Comparison of ENCODE assay signal across 25 cellular contexts in the genomic region with DNA sequence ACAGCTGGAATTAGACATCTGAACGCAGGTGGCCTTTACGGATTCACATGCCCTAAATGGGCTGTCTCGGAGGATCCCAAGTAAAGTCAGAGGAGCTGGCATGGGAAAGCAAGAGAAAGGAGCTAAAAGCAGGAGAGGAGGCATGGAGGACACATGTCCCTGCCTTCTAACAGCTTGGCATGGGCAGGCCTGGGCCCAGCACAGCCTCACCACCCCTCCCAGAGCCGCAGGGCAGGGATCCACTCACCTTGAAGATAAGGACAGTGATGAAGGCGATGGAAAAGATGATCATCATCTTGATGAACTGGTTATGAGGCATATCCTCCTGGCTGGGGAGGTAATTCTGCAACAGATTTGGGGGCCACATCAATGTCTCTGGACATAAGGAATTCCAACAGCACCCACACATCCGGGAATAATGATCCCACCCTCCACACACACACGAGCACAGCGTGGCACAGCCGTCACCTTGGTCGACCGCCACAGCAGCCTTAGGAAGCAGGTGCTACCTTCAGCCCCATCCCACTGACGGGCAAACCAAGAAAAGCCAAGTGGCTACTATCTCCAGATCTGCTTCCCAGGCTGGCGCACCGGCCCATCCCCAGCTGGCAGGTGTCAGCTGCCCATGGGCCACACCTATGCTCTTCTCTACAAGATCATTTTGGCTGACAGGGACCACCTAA. TPM values are rescaled to one million over a fixed set of nuclear protein-coding genes. Genes with fewer than 3 reads are reported as not detected.
DNase-seq lines count a peak whose midpoint lies in the region; ATAC-seq, FAIRE-seq and TF ChIP-seq lines count a peak whose summit lies in the region.
"Had no signal": no experiment of that assay in that cellular context is flagged by ENCODE, and none has a peak within 500 bp of the region (broad histone marks: within the 10 kb centered on the region; RNA-seq: fewer than 3 reads in every experiment).

No MANE protein-coding gene starts in this region.

- TF ChIP-seq POLR2A in GM12892 (IDR thresholded peaks at IDR 0.05; ENCODE audit: low read depth, low read length): peak; percentile 40; the same call in 1 of the 2 replicates
- TF ChIP-seq POLR2A in adrenal gland (IDR thresholded peaks at IDR 0.05): no peak

- H3K27ac ChIP-seq in heart right ventricle (no peak overlapping the region), adrenal gland (no peak overlapping the region)
- H3K27ac ChIP-seq: colonic mucosa, parathyroid adenoma, Peyer's patch, SJSA1 had no signal

- H3K9me3 Mint-ChIP-seq in CD14-positive monocyte: peaks cover 0 to 3% (median 0%) of the 10 kb centered on the region in 7 donors
- no peaks in the 10 kb centered on the region for H3K9me3 Mint-ChIP-seq in activated T-helper 2 cell treated with anti-CD3 and anti-CD28 coated beads, Interferon-gamma antibody, Interleukin-2, Interleukin-4, amounts not matched to agents 10 μg/mL and 5 μg/mL and 100 μg/mL, durations not matched to agents 14 hours and 24 hours and 36 hours
- H3K9me3 Mint-ChIP-seq in naive B cell: peaks cover 0 to 2% (median 0%) of the 10 kb centered on the region in 7 donors
- H3K9me3 Mint-ChIP-seq: HFFc6, type B pancreatic cell, WTC11 had no signal

- H3K9me3 ChIP-seq in heart right ventricle: no peaks in the 10 kb centered on the region
- H3K9me3 ChIP-seq in adrenal gland (replicated peaks in 1 of 3): no peaks in the 10 kb centered on the region
- H3K9me3 ChIP-seq: colonic mucosa, Peyer's patch, SJSA1 had no signal

- H3K27me3 ChIP-seq in heart right ventricle (peaks cover 0 to 5% (median 0%) of the 10 kb centered on the region in 7 donors), adrenal gland (no peaks in the 10 kb centered on the region)
- H3K27me3 ChIP-seq: colonic mucosa, Peyer's patch, SJSA1 had no signal

- H3K4me1 Mint-ChIP-seq in CD14-positive monocyte (peaks cover 42% of the 10 kb centered on the region), naive B cell (peaks cover 58 to 73% (median 70%) of the 10 kb centered on the region in 3 donors)
- peaks cover 33% of the 10 kb centered on the region for H3K4me1 Mint-ChIP-seq in activated T-helper 2 cell treated with anti-CD3 and anti-CD28 coated beads, Interferon-gamma antibody, Interleukin-2, Interleukin-4, amounts not matched to agents 10 μg/mL and 5 μg/mL and 100 μg/mL, durations not matched to agents 14 hours and 24 hours and 36 hours (ENCODE audit: low read depth)

- H3K4me3 ChIP-seq in heart right ventricle (no peak overlapping the region), adrenal gland (no peak overlapping the region)
- H3K4me3 ChIP-seq: colonic mucosa, Peyer's patch, SJSA1 had no signal

- H3K27me3 Mint-ChIP-seq in CD14-positive monocyte (ENCODE audit: low read depth in 3 of 3) (peaks cover 0 to 5% (median 1%) of the 10 kb centered on the region in 3 donors), naive B cell (no peaks in the 10 kb centered on the region)
- H3K27me3 Mint-ChIP-seq in activated T-helper 2 cell treated with anti-CD3 and anti-CD28 coated beads, Interferon-gamma antibody, Interleukin-2, Interleukin-4, amounts not matched to agents 10 μg/mL and 5 μg/mL and 100 μg/mL, durations not matched to agents 14 hours and 24 hours and 36 hours (ENCODE audit: low read depth): no peaks in the 10 kb centered on the region
- H3K27me3 Mint-ChIP-seq: type B pancreatic cell had no signal

- H3K36me3 ChIP-seq in heart right ventricle (peaks cover 0 to 100% (median 0%) of the 10 kb centered on the region in 9 donors), adrenal gland (replicated peaks in 1 of 2) (peaks cover 0 to 14% of the 10 kb centered on the region in 2 donors)
- H3K36me3 ChIP-seq: colonic mucosa, SJSA1 had no signal

- TF ChIP-seq CTCF in CD14-positive monocyte (IDR thresholded peaks at IDR 0.05) (no peak), heart right ventricle (IDR thresholded peaks at IDR 0.05) (no peak), adrenal gland (IDR thresholded peaks at IDR 0.05) (no peak)

- H3K36me3 Mint-ChIP-seq in CD14-positive monocyte: peaks cover 99 to 100% of the 10 kb centered on the region in 2 donors
- H3K36me3 Mint-ChIP-seq in activated T-helper 2 cell treated with anti-CD3 and anti-CD28 coated beads, Interferon-gamma antibody, Interleukin-2, Interleukin-4, amounts not matched to agents 10 μg/mL and 5 μg/mL and 100 μg/mL, durations not matched to agents 14 hours and 24 hours and 36 hours (ENCODE audit: low read depth): peaks cover 96% of the 10 kb centered on the region
- peaks cover 37 to 67% of the 10 kb centered on the region in 2 donors for H3K36me3 Mint-ChIP-seq in naive B cell
- H3K36me3 Mint-ChIP-seq: brain, type B pancreatic cell, WTC11 had no signal

- 88 to 93% methylated on average over 14 of the region's 14 CpGs for WGBS in heart right ventricle, 2 donors
- WGBS in adrenal gland, 4 donors: 93 to 96% (median 93%) methylated on average over 8 to 14 of the region's 14 CpGs

- peak overlapping the region in 5 of 7 donors; percentile 57 to 79 (median 62) for H3K27ac Mint-ChIP-seq in CD14-positive monocyte
- H3K27ac Mint-ChIP-seq in activated T-helper 2 cell treated with anti-CD3 and anti-CD28 coated beads, Interferon-gamma antibody, Interleukin-2, Interleukin-4, amounts not matched to agents 10 μg/mL and 5 μg/mL and 100 μg/mL, durations not matched to agents 14 hours and 24 hours and 36 hours: peak overlapping the region; percentile 51
- peak overlapping the region; percentile 75 to 98 (median 88) for H3K27ac Mint-ChIP-seq in naive B cell
- H3K27ac Mint-ChIP-seq: HFFc6, type B pancreatic cell, WTC11 had no signal

- H3K4me3 Mint-ChIP-seq in CD14-positive monocyte: no peak overlapping the region
- H3K4me3 Mint-ChIP-seq in activated T-helper 2 cell treated with anti-CD3 and anti-CD28 coated beads, Interferon-gamma antibody, Interleukin-2, Interleukin-4, amounts not matched to agents 10 μg/mL and 5 μg/mL and 100 μg/mL, durations not matched to agents 14 hours and 24 hours and 36 hours (ENCODE audit: low read depth): no peak overlapping the region
- peak overlapping the region in 2 of 8 donors; percentile 39 to 76 for H3K4me3 Mint-ChIP-seq in naive B cell
- H3K4me3 Mint-ChIP-seq: brain, HFFc6, type B pancreatic cell, WTC11 had no signal

- DNase-seq in CD14-positive monocyte (ENCODE audit: low spot score) (no peak), GM12892 (ENCODE audit: insufficient read length) (no peak), naive B cell (no peak), heart right ventricle (no peak), adrenal gland (no peak)
- DNase-seq in activated T-helper 2 cell treated with anti-CD3 and anti-CD28 coated beads, Interferon-gamma antibody, Interleukin-2, Interleukin-4, amounts not matched to agents 10 μg/mL and 5 μg/mL and 100 μg/mL, durations not matched to agents 14 hours and 24 hours and 36 hours (ENCODE audit: low spot score): no peak
- DNase-seq: activated CD8-positive, alpha-beta memory T cell treated with anti-CD3 and anti-CD28 coated beads, Interleukin-2, amount 50 U/mL, for 4 hours; colonic mucosa; glutamatergic neuron; HFFc6; MV-4-11; NCI-H1930; NCI-H446; Peyer's patch; stimulated activated naive CD4-positive, alpha-beta T cell treated with Interleukin-2 at 50 U/mL for 16 hours had no signal

- no peak for FAIRE-seq in GM12892 (lab: Jason Lieb, UNC)
- FAIRE-seq: endometrium had no signal

- peaks cover 0 to 29% (median 0%) of the 10 kb centered on the region in 9 donors for H3K4me1 ChIP-seq in heart right ventricle
- H3K4me1 ChIP-seq in adrenal gland (replicated peaks in 1 of 2): no peaks in the 10 kb centered on the region
- H3K4me1 ChIP-seq: colonic mucosa, parathyroid adenoma had no signal

- intact Hi-C loops in CD14-positive monocyte (cut with micrococcal nuclease) (loop anchor here in 1 of 2 donors (5.0 kb wide), 1 partner anchor 40 kb away; no protein-coding TSS in a partner anchor), heart right ventricle (cut with DNase I) (no loop called here), adrenal gland (cut with DNase I) (no loop called here)
- intact Hi-C loops in activated T-helper 2 cell treated with anti-CD3 and anti-CD28 coated beads, Interferon-gamma antibody, Interleukin-2, Interleukin-4, amounts not matched to agents 10 μg/mL and 5 μg/mL and 100 μg/mL, durations not matched to agents 14 hours and 24 hours and 36 hours (cut with micrococcal nuclease): no loop called here

- ATAC-seq in naive B cell (ENCODE audit: low read depth in 2 of 2) (no peak), heart right ventricle (no peak), GM21381 (IDR thresholded peaks at IDR 0.05; ENCODE audit: unreplicated experiment) (no peak), HG03097 (IDR thresholded peaks at IDR 0.05; ENCODE audit: low FRiP score, unreplicated experiment) (no peak)

RNA-seq across cellular contexts. Expression of a gene that starts 14.1 kb away (rescaled TPM):
- not detected for polyA plus RNA-seq in CD14-positive monocyte
- polyA plus RNA-seq in GM12892 (2012; ENCODE audit: missing spikeins): 0.30 TPM
- 0.21 and 0.44 TPM in 2 replicates for total RNA-seq in activated T-helper 2 cell treated with anti-CD3 and anti-CD28 coated beads, Interferon-gamma antibody, Interleukin-2, Interleukin-4, amounts not matched to agents 10 μg/mL and 5 μg/mL and 100 μg/mL, durations not matched to agents 14 hours and 24 hours and 36 hours
- 1 to 10 TPM in 2 of 6 donors, under 1 TPM in 4; 0.21 to 3.1 (median 0.39) TPM for polyA plus RNA-seq in naive B cell (ENCODE audit: low read depth in 6 of 6)
- total RNA-seq in heart right ventricle: not detected
- not detected for polyA plus RNA-seq in heart right ventricle
- under 1 TPM in 2 of 8 donors, not detected in 6; 0.27 to 0.55 TPM for total RNA-seq in adrenal gland
- polyA plus RNA-seq in adrenal gland: under 1 TPM; 0.05 to 0.10 (median 0.08) TPM
- total RNA-seq: colonic mucosa; lower leg skin; Peyer's patch; T-helper 2 cell treated with Interferon-gamma antibody and Interleukin-4, amounts not matched to agents 100 ng/mL and 5 ng/mL, for 36 hours had no signal

RNA-seq across cellular contexts. Expression of a gene that starts 20.1 kb away (rescaled TPM):
- polyA plus RNA-seq in CD14-positive monocyte: 1,000 to 10,000 TPM; 1,019 to 1,153 TPM
- 808 TPM for polyA plus RNA-seq in GM12892 (2012; ENCODE audit: missing spikeins)
- total RNA-seq in activated T-helper 2 cell treated with anti-CD3 and anti-CD28 coated beads, Interferon-gamma antibody, Interleukin-2, Interleukin-4, amounts not matched to agents 10 μg/mL and 5 μg/mL and 100 μg/mL, durations not matched to agents 14 hours and 24 hours and 36 hours: 184 and 189 TPM in 2 replicates
- 1,000 to 10,000 TPM; 1,442 to 2,525 (median 1,701) TPM for polyA plus RNA-seq in naive B cell (ENCODE audit: low read depth in 6 of 6)
- 100 to 1,000 TPM in 1 of 10 donors, 10 to 100 TPM in 6, 1 to 10 TPM in 3; 5.9 to 114 (median 12.9) TPM for total RNA-seq in heart right ventricle
- polyA plus RNA-seq in heart right ventricle: 10 to 100 TPM; 13.2 to 33.5 TPM
- 100 to 1,000 TPM in 5 of 8 donors, 10 to 100 TPM in 3; 24.0 to 176 (median 130) TPM for total RNA-seq in adrenal gland
- polyA plus RNA-seq in adrenal gland: 100 to 1,000 TPM in 1 of 3 donors, 10 to 100 TPM in 2; 85.9 to 177 (median 97.1) TPM
- total RNA-seq: SJSA1 had no signal

Comparison
In these comparisons a context has a peak if more than half of its experiments do, and no peak if none do; other contexts are left out.
1. RNA of a gene that starts 20.1 kb away (polyA plus RNA-seq): 1,442 to 2,525 TPM in naive B cell and 1,019 to 1,153 TPM in CD14-positive monocyte; 85.9 to 177 TPM in adrenal gland and 13.2 to 33.5 TPM in heart right ventricle; every median in the first group is over 4 times any median in the second.
2. Peak in every context shown above with its lines, with median percentiles within 50 percentile points of each other: H3K27ac Mint-ChIP-seq.